8 cellular contexts compared by ENCODE assay signal in the genomic region with DNA sequence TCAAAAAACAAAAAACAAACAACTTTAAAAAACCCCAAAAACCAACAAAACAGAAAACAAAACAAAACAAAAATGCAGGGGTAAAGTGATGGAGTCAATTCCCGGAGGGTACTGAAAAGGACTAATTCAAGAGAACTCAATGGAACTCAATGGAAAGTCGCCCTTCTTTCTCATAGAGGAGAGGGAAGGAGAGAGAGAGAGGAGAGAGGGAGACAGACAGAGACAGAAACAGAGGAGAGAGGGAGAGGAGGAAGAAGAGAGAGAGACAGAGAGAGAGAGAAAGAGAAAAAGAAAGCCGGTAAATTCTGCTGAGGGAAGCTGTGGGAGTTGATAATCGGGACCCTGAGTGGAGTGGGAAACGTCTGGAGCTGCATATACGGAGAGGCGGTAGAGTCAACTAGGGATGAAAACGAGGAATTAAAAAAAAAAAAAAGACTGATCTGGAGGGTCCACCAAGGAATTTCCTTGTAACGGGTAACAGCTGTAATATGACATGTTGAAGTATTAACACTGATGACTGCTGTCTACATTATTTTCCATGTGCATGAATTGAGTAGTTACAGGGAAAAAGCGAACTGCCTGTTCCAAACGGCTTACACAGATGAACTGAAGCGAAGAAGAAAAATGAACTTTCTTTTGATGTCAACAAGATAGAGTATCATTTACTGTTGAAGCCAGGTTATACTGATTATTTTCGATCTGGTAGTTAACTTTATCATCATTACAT. TPM values are rescaled to one million over a fixed set of nuclear protein-coding genes. Genes with fewer than 3 reads are reported as not detected.
DNase-seq lines count a peak whose midpoint lies in the region; ATAC-seq and TF ChIP-seq lines count a peak whose summit lies in the region.

No MANE protein-coding gene starts in this region.

- peaks cover 16% of the 10 kb centered on the region for H3K4me1 Mint-ChIP-seq in stimulated activated effector memory CD8-positive, alpha-beta T cell treated with anti-CD3 and anti-CD28 coated beads, Interleukin-12 subunit alpha, Interleukin-12 subunit beta, amount 100 ng/mL, for 72 hours
- H3K4me1 Mint-ChIP-seq in activated T-helper 1 cell treated with anti-CD3 and anti-CD28 coated beads, Interleukin-12 subunit alpha, Interleukin-12 subunit beta, Interleukin-2, Interleukin-4 antibody, amounts not matched to agents 30 ng/mL and 10 ng/mL and 1 ng/mL, durations not matched to agents 14 hours and 24 hours and 36 hours (ENCODE audit: low read depth) = peaks cover 12% of the 10 kb centered on the region

- peak overlapping the region; percentile 90 for H3K9ac ChIP-seq in KMS-11
- peak overlapping the region; percentile 41 to 73 for H3K9ac ChIP-seq in colonic mucosa (ENCODE audit: low read depth in 2 of 2, low read length in 2 of 2)
- peak overlapping the region; percentile 66 for H3K9ac ChIP-seq in muscle layer of colon (ENCODE audit: low read length)

- no peaks in the 10 kb centered on the region for H3K36me3 Mint-ChIP-seq in stimulated activated effector memory CD8-positive, alpha-beta T cell treated with anti-CD3 and anti-CD28 coated beads, Interleukin-12 subunit alpha, Interleukin-12 subunit beta, amount 100 ng/mL, for 72 hours
- H3K36me3 Mint-ChIP-seq in activated T-helper 1 cell treated with anti-CD3 and anti-CD28 coated beads, Interleukin-12 subunit alpha, Interleukin-12 subunit beta, Interleukin-2, Interleukin-4 antibody, amounts not matched to agents 30 ng/mL and 10 ng/mL and 1 ng/mL, durations not matched to agents 14 hours and 24 hours and 36 hours (ENCODE audit: low read depth) = no peaks in the 10 kb centered on the region

- H3K27me3 Mint-ChIP-seq in activated T-helper 1 cell treated with anti-CD3 and anti-CD28 coated beads, Interleukin-12 subunit alpha, Interleukin-12 subunit beta, Interleukin-2, Interleukin-4 antibody, amounts not matched to agents 30 ng/mL and 10 ng/mL and 1 ng/mL, durations not matched to agents 14 hours and 24 hours and 36 hours (ENCODE audit: insufficient read depth) = no peaks in the 10 kb centered on the region

- peaks cover 13% of the 10 kb centered on the region; the same call in 1 of the 2 replicates for H3K79me2 ChIP-seq in KMS-11 (ENCODE audit: insufficient read depth, low read depth)

- no peaks in the 10 kb centered on the region for H4K20me1 ChIP-seq in KMS-11 (ENCODE audit: insufficient read depth)

- no peaks in the 10 kb centered on the region for H3K9me3 ChIP-seq in colonic mucosa
- no peaks in the 10 kb centered on the region for H3K9me3 ChIP-seq in muscle layer of colon (ENCODE audit: low read length)

- no peaks in the 10 kb centered on the region for H3K9me3 Mint-ChIP-seq in stimulated activated effector memory CD8-positive, alpha-beta T cell treated with anti-CD3 and anti-CD28 coated beads, Interleukin-12 subunit alpha, Interleukin-12 subunit beta, amount 100 ng/mL, for 72 hours
- H3K9me3 Mint-ChIP-seq in activated T-helper 1 cell treated with anti-CD3 and anti-CD28 coated beads, Interleukin-12 subunit alpha, Interleukin-12 subunit beta, Interleukin-2, Interleukin-4 antibody, amounts not matched to agents 30 ng/mL and 10 ng/mL and 1 ng/mL, durations not matched to agents 14 hours and 24 hours and 36 hours = no peaks in the 10 kb centered on the region

- TF ChIP-seq CTCF in AG09309 (IDR thresholded peaks at IDR 0.05; ENCODE audit: control insufficient read depth, insufficient read depth, low read depth, low read length, missing control alignments) (no peak), KMS-11 (conservative IDR thresholded peaks at IDR 0.05; ENCODE audit: low read depth, low read length) (no peak), colonic mucosa (IDR thresholded peaks at IDR 0.05) (no peak), GM20000 (IDR thresholded peaks at IDR 0.05; ENCODE audit: extremely low read depth, missing control alignments) (no peak)

- H3K27ac Mint-ChIP-seq in stimulated activated effector memory CD8-positive, alpha-beta T cell treated with anti-CD3 and anti-CD28 coated beads, Interleukin-12 subunit alpha, Interleukin-12 subunit beta, amount 100 ng/mL, for 72 hours = no peak overlapping the region
- no peak overlapping the region for H3K27ac Mint-ChIP-seq in activated T-helper 1 cell treated with anti-CD3 and anti-CD28 coated beads, Interleukin-12 subunit alpha, Interleukin-12 subunit beta, Interleukin-2, Interleukin-4 antibody, amounts not matched to agents 30 ng/mL and 10 ng/mL and 1 ng/mL, durations not matched to agents 14 hours and 24 hours and 36 hours

- intact Hi-C loops in colonic mucosa (cut with DNase I) = no loop called here
- intact Hi-C loops in activated T-helper 1 cell treated with anti-CD3 and anti-CD28 coated beads, Interleukin-12 subunit alpha, Interleukin-12 subunit beta, Interleukin-2, Interleukin-4 antibody, amounts not matched to agents 30 ng/mL and 10 ng/mL and 1 ng/mL, durations not matched to agents 14 hours and 24 hours and 36 hours (cut with micrococcal nuclease) = loop anchor here (1.0 to 10.0 kb wide), 7 partner anchors 17 to 354 kb away; a partner anchor contains a TSS

- H3K27ac ChIP-seq in KMS-11 = peak overlapping the region; percentile 82
- H3K27ac ChIP-seq in colonic mucosa = peak overlapping the region; percentile 95
- H3K27ac ChIP-seq in muscle layer of colon (ENCODE audit: low read depth, low read length) = peak overlapping the region; percentile 67

- H3K4me3 ChIP-seq in AG09309 (ENCODE audit: control insufficient read depth, low read depth, low read length) = peak overlapping the region; percentile 63
- H3K4me3 ChIP-seq in KMS-11 (IDR thresholded peaks at IDR 0.05; ENCODE audit: insufficient read depth, low read depth, low read length) = no peak overlapping the region
- peak overlapping the region; percentile 58 for H3K4me3 ChIP-seq in colonic mucosa
- peak overlapping the region; percentile 55 to 65 for H3K4me3 ChIP-seq in muscle layer of colon (ENCODE audit: low read depth in 1 of 2, low read length in 2 of 2)

- H3K4me2 ChIP-seq in KMS-11 = peak overlapping the region; percentile 79

- H2AFZ ChIP-seq in KMS-11 (ENCODE audit: low read depth) = peak overlapping the region; percentile 62

- H3K27me3 ChIP-seq in KMS-11 (ENCODE audit: insufficient read depth, low read depth) = no peaks in the 10 kb centered on the region
- no peaks in the 10 kb centered on the region for H3K27me3 ChIP-seq in colonic mucosa
- no peaks in the 10 kb centered on the region for H3K27me3 ChIP-seq in muscle layer of colon (ENCODE audit: control insufficient read depth in 1 of 2, insufficient read depth in 2 of 2, low read length in 2 of 2)

- H3K4me1 ChIP-seq in KMS-11 (ENCODE audit: low read depth, poor library complexity, severe bottlenecking) (peaks cover 9% of the 10 kb centered on the region), colonic mucosa (peaks cover 3% of the 10 kb centered on the region), muscle layer of colon (ENCODE audit: insufficient read depth, low read length) (peaks cover 41% of the 10 kb centered on the region)

- H3K4me3 Mint-ChIP-seq in stimulated activated effector memory CD8-positive, alpha-beta T cell treated with anti-CD3 and anti-CD28 coated beads, Interleukin-12 subunit alpha, Interleukin-12 subunit beta, amount 100 ng/mL, for 72 hours = no peak overlapping the region
- H3K4me3 Mint-ChIP-seq in activated T-helper 1 cell treated with anti-CD3 and anti-CD28 coated beads, Interleukin-12 subunit alpha, Interleukin-12 subunit beta, Interleukin-2, Interleukin-4 antibody, amounts not matched to agents 30 ng/mL and 10 ng/mL and 1 ng/mL, durations not matched to agents 14 hours and 24 hours and 36 hours = no peak overlapping the region

- DNase-seq in AG09309 (ENCODE audit: low read depth) = no peak
- DNase-seq in colonic mucosa = no peak
- DNase-seq in stimulated activated effector memory CD8-positive, alpha-beta T cell treated with anti-CD3 and anti-CD28 coated beads, Interleukin-12 subunit alpha, Interleukin-12 subunit beta, amount 100 ng/mL, for 72 hours (ENCODE audit: low spot score in 2 of 2) = no peak
- no peak for DNase-seq in stimulated activated CD8-positive, alpha-beta memory T cell treated with anti-CD3 and anti-CD28 coated beads, Interleukin-4, amount 100 ng/mL, for 48 hours
- DNase-seq in activated T-helper 1 cell treated with anti-CD3 and anti-CD28 coated beads, Interleukin-12 subunit alpha, Interleukin-12 subunit beta, Interleukin-2, Interleukin-4 antibody, amounts not matched to agents 30 ng/mL and 10 ng/mL and 1 ng/mL, durations not matched to agents 14 hours and 24 hours and 36 hours (ENCODE audit: low spot score) = no peak
- DNase-seq in GM20000 (ENCODE audit: low spot score) = no peak

- no peak for ATAC-seq in stimulated activated effector memory CD8-positive, alpha-beta T cell treated with anti-CD3 and anti-CD28 coated beads, Interleukin-12 subunit alpha, Interleukin-12 subunit beta, amount 100 ng/mL, for 72 hours

- H3K36me3 ChIP-seq in KMS-11 (ENCODE audit: insufficient read depth) = no peaks in the 10 kb centered on the region
- no peaks in the 10 kb centered on the region for H3K36me3 ChIP-seq in colonic mucosa
- no peaks in the 10 kb centered on the region for H3K36me3 ChIP-seq in muscle layer of colon (ENCODE audit: insufficient read depth, low read length)

RNA-seq across cellular contexts. Expression of a gene that starts 1.0 kb away (rescaled TPM):
- 1 to 10 TPM; 3.2 to 4.6 TPM for total RNA-seq in colonic mucosa
- total RNA-seq in activated T-helper 1 cell treated with anti-CD3 and anti-CD28 coated beads, Interleukin-12 subunit alpha, Interleukin-12 subunit beta, Interleukin-2, Interleukin-4 antibody, amounts not matched to agents 30 ng/mL and 10 ng/mL and 1 ng/mL, durations not matched to agents 14 hours and 24 hours and 36 hours = 0.71 and 0.80 TPM in 2 replicates

RNA-seq across cellular contexts. Expression of a gene that starts 4.6 kb away (rescaled TPM):
- 10 to 100 TPM; 13.4 to 28.5 TPM for total RNA-seq in colonic mucosa
- total RNA-seq in activated T-helper 1 cell treated with anti-CD3 and anti-CD28 coated beads, Interleukin-12 subunit alpha, Interleukin-12 subunit beta, Interleukin-2, Interleukin-4 antibody, amounts not matched to agents 30 ng/mL and 10 ng/mL and 1 ng/mL, durations not matched to agents 14 hours and 24 hours and 36 hours = 37.9 and 43.0 TPM in 2 replicates

RNA-seq across cellular contexts. Expression of a gene that starts 17.2 kb away (rescaled TPM):
- total RNA-seq in colonic mucosa = 10 to 100 TPM; 24.2 to 25.9 TPM
- 24.3 and 28.3 TPM in 2 replicates for total RNA-seq in activated T-helper 1 cell treated with anti-CD3 and anti-CD28 coated beads, Interleukin-12 subunit alpha, Interleukin-12 subunit beta, Interleukin-2, Interleukin-4 antibody, amounts not matched to agents 30 ng/mL and 10 ng/mL and 1 ng/mL, durations not matched to agents 14 hours and 24 hours and 36 hours

RNA-seq across cellular contexts. Expression of a gene that starts 58.4 kb away (rescaled TPM):
- total RNA-seq in colonic mucosa = 10 to 100 TPM; 49.5 to 57.3 TPM
- total RNA-seq in activated T-helper 1 cell treated with anti-CD3 and anti-CD28 coated beads, Interleukin-12 subunit alpha, Interleukin-12 subunit beta, Interleukin-2, Interleukin-4 antibody, amounts not matched to agents 30 ng/mL and 10 ng/mL and 1 ng/mL, durations not matched to agents 14 hours and 24 hours and 36 hours = 76.8 and 77.0 TPM in 2 replicates
